Comparison of ENCODE assay signal across 2 cellular contexts in genomic region chr9:29701536-29701935, GRCh38.
TF ChIP-seq lines count a peak whose summit lies in the region.

No MANE protein-coding gene starts in this region.

TF ChIP-seq in SK-N-SH, 30 proteins besides CTCF, POLR2A, EP300 and RAD21 (continued from another document):
- TF ChIP-seq IRF3 (IDR thresholded peaks at IDR 0.05; ENCODE audit: low read depth, low read length) (no peak), MAX (IDR thresholded peaks at IDR 0.05; ENCODE audit: low read depth) (no peak), MEF2A (IDR thresholded peaks at IDR 0.05; ENCODE audit: borderline replicate concordance, low read depth) (no peak), YY1 (IDR thresholded peaks at IDR 0.05; ENCODE audit: low read depth) (no peak), JUND (IDR thresholded peaks at IDR 0.05) (no peak), ELF1 (IDR thresholded peaks at IDR 0.05) (no peak), SIN3A (IDR thresholded peaks at IDR 0.05; ENCODE audit: borderline replicate concordance, low read depth, low read length) (no peak), RFX5 (IDR thresholded peaks at IDR 0.05; ENCODE audit: low read length) (no peak), FOSL2 (IDR thresholded peaks at IDR 0.05; ENCODE audit: borderline replicate concordance, low read depth) (no peak), EZH2phosphoT487 (IDR thresholded peaks at IDR 0.05; ENCODE audit: borderline replicate concordance, low read depth) (no peak), RCOR1 (IDR thresholded peaks at IDR 0.05; ENCODE audit: low read length) (no peak), TAF1 (IDR thresholded peaks at IDR 0.05; ENCODE audit: borderline replicate concordance, low read depth, low read length) (no peak), CHD2 (IDR thresholded peaks at IDR 0.05; ENCODE audit: low read length, partially characterized antibody) (no peak)

TF ChIP-seq in SK-N-SH treated with all-trans-retinoic acid at 6 μM for 48 hours, 23 proteins besides CTCF, POLR2A, EP300 and RAD21 (continued from another document):
- TF ChIP-seq POU6F1 (CRISPR knock-in tag; IDR thresholded peaks at IDR 0.05; ENCODE audit: borderline replicate concordance, low read depth) (no peak), TCF4 (CRISPR knock-in tag; IDR thresholded peaks at IDR 0.05; ENCODE audit: borderline replicate concordance) (no peak), CREB5 (CRISPR knock-in tag; IDR thresholded peaks at IDR 0.05; ENCODE audit: low read depth) (no peak), ESRRG (CRISPR knock-in tag; IDR thresholded peaks at IDR 0.05) (no peak), ZFP3 (CRISPR knock-in tag; IDR thresholded peaks at IDR 0.05) (no peak), OSR1 (CRISPR knock-in tag; IDR thresholded peaks at IDR 0.05) (no peak), PATZ1 (CRISPR knock-in tag; IDR thresholded peaks at IDR 0.05; ENCODE audit: borderline replicate concordance) (no peak)
TF ChIP-seq in SK-N-SH treated with all-trans-retinoic acid at 6 μM for 48 hours: peak in this region for 0.
